1 cellular context compared by ENCODE assay signal in genomic region chr17:3920940-3921852, GRCh38.
TF ChIP-seq lines count a peak whose summit lies in the region.

No MANE protein-coding gene starts in this region.

TF ChIP-seq in HepG2, 621 proteins besides CTCF, POLR2A, EP300 and RAD21:
- TF ChIP-seq FOXA1 (IDR thresholded peaks at IDR 0.05) (no peak), FOXA1 (CRISPR knock-in tag; IDR thresholded peaks at IDR 0.05) (0 out of 2 replicates have a peak, but pooled peaks have one; percentile 7), DZIP1 (CRISPR knock-in tag; IDR thresholded peaks at IDR 0.05) (no peak)
